In the genomic region with DNA sequence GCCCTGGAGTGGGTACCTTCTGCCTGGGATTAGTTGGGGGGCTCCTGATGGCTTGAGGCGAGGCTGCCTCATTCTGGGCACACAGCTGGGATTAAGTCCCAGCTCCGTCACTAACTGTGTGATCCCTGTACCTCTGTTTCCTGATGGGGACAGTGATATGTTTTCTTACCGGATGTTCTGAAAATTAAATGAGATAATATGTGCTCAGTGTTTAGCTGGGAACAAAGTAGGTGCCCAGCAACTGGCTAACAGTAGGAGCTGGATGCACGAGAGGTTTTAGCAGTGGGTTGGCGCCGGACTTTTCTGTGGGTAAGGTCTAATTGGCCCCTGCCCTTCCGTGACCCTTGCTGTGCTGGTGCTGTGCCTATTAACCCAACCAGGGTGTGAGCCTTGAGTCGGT, we compare ENCODE assay signal across 28 cellular contexts.
"Had no signal": no experiment of that assay in that cellular context is flagged by ENCODE, and none has a peak within 500 bp of the region (broad histone marks: within the 10 kb centered on the region; RNA-seq: fewer than 3 reads in every experiment).

No MANE protein-coding gene starts in this region.

- H3K9me3 ChIP-seq: colonic mucosa, esophagus muscularis mucosa, esophagus squamous epithelium, gastrocnemius medialis, gastroesophageal sphincter, heart left ventricle, heart right ventricle had no signal

- H3K36me3 ChIP-seq: colonic mucosa, esophagus muscularis mucosa, esophagus squamous epithelium, gastrocnemius medialis, gastroesophageal sphincter, heart left ventricle, heart right ventricle had no signal

- H3K4me3 Mint-ChIP-seq: dendritic cell treated with granulocyte-macrophage colony-stimulating factor and Interleukin-4, amounts not matched to agents 40 ng/mL and 50 ng/mL, for 4 days; effector memory CD8-positive, alpha-beta T cell; endodermal cell had no signal

- FAIRE-seq: endometrium, endothelial cell of umbilical vein, frontal cortex had no signal

- DNase-seq: cortex of kidney; dermis blood vessel endothelial cell; effector CD4-positive, alpha-beta T cell; effector CD8-positive, alpha-beta T cell; effector memory CD4-positive, alpha-beta T cell; effector memory CD8-positive, alpha-beta T cell; endodermal cell; erythroblast; esophagus squamous epithelium; foreskin fibroblast; foreskin keratinocyte; foreskin melanocyte; gastrocnemius medialis; glutamatergic neuron; head of caudate nucleus; heart right ventricle had no signal

- H3K4me3 ChIP-seq: colonic mucosa, coronary artery, dorsolateral prefrontal cortex, esophagus muscularis mucosa, esophagus squamous epithelium, gastrocnemius medialis, gastroesophageal sphincter, heart left ventricle, heart right ventricle, hepatocyte had no signal

- H3K27ac ChIP-seq: colonic mucosa, coronary artery, dorsolateral prefrontal cortex, epithelial cell of prostate, esophagus muscularis mucosa, esophagus squamous epithelium, foreskin keratinocyte, gastrocnemius medialis, gastroesophageal sphincter, heart left ventricle, heart right ventricle, hepatocyte had no signal

- H3K27ac Mint-ChIP-seq: dendritic cell treated with granulocyte-macrophage colony-stimulating factor and Interleukin-4, amounts not matched to agents 40 ng/mL and 50 ng/mL, for 4 days; effector memory CD8-positive, alpha-beta T cell; endodermal cell had no signal

- H3K27me3 Mint-ChIP-seq: dendritic cell treated with granulocyte-macrophage colony-stimulating factor and Interleukin-4, amounts not matched to agents 40 ng/mL and 50 ng/mL, for 4 days had no signal

- H3K9me3 Mint-ChIP-seq: dendritic cell treated with granulocyte-macrophage colony-stimulating factor and Interleukin-4, amounts not matched to agents 40 ng/mL and 50 ng/mL, for 4 days; effector memory CD8-positive, alpha-beta T cell; endodermal cell had no signal

- H3K4me1 ChIP-seq: colonic mucosa, esophagus muscularis mucosa, esophagus squamous epithelium, foreskin keratinocyte, gastrocnemius medialis, gastroesophageal sphincter, heart left ventricle, heart right ventricle had no signal
